Comparison of ENCODE assay signal across 1 cellular context in the genomic region with DNA sequence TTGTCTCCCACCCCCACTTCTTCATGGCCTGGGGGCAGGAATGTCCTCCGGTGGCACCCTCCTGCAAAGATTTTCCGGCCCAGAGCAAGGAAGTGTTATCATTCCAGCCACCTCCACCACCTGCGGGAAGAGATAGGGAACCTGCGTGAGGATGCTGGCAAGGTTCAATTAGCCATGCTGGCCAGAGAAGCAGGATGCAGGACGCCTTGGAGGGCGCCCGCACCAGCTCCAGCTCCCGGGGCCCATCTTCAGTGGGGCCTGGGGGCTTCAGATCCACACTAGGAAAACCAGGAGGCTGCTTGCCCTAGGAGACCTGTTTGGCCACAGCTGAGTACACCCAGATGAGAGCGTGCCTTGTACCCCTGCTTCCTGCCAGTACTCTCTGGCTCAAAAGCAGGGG.
TF ChIP-seq lines count a peak whose summit lies in the region.

No MANE protein-coding gene starts in this region.

TF ChIP-seq in WTC11, 78 proteins besides CTCF, POLR2A, EP300 and RAD21 (continued from another document):
- TF ChIP-seq, protein P1, sequence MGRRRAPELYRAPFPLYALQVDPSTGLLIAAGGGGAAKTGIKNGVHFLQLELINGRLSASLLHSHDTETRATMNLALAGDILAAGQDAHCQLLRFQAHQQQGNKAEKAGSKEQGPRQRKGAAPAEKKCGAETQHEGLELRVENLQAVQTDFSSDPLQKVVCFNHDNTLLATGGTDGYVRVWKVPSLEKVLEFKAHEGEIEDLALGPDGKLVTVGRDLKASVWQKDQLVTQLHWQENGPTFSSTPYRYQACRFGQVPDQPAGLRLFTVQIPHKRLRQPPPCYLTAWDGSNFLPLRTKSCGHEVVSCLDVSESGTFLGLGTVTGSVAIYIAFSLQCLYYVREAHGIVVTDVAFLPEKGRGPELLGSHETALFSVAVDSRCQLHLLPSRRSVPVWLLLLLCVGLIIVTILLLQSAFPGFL (CRISPR knock-in tag; IDR thresholded peaks at IDR 0.05; ENCODE audit: borderline replicate concordance): no peak
- TF ChIP-seq ATF1 (CRISPR knock-in tag; IDR thresholded peaks at IDR 0.05): no peak
- TF ChIP-seq SOX15 (CRISPR knock-in tag; IDR thresholded peaks at IDR 0.05): no peak
- TF ChIP-seq, protein P2, sequence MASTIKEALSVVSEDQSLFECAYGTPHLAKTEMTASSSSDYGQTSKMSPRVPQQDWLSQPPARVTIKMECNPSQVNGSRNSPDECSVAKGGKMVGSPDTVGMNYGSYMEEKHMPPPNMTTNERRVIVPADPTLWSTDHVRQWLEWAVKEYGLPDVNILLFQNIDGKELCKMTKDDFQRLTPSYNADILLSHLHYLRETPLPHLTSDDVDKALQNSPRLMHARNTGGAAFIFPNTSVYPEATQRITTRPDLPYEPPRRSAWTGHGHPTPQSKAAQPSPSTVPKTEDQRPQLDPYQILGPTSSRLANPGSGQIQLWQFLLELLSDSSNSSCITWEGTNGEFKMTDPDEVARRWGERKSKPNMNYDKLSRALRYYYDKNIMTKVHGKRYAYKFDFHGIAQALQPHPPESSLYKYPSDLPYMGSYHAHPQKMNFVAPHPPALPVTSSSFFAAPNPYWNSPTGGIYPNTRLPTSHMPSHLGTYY (CRISPR knock-in tag; IDR thresholded peaks at IDR 0.05): no peak
- TF ChIP-seq, protein P3, sequence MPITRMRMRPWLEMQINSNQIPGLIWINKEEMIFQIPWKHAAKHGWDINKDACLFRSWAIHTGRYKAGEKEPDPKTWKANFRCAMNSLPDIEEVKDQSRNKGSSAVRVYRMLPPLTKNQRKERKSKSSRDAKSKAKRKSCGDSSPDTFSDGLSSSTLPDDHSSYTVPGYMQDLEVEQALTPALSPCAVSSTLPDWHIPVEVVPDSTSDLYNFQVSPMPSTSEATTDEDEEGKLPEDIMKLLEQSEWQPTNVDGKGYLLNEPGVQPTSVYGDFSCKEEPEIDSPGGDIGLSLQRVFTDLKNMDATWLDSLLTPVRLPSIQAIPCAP (CRISPR knock-in tag; IDR thresholded peaks at IDR 0.05): no peak
- TF ChIP-seq SMAD4 (CRISPR knock-in tag; IDR thresholded peaks at IDR 0.05): no peak
- no peak for TF ChIP-seq SP1 (CRISPR knock-in tag; conservative IDR thresholded peaks at IDR 0.05)
- no peak for TF ChIP-seq HMGA2 (CRISPR knock-in tag; IDR thresholded peaks at IDR 0.05)
- no peak for TF ChIP-seq RELA (CRISPR knock-in tag; IDR thresholded peaks at IDR 0.05; ENCODE audit: borderline replicate concordance)
- no peak for TF ChIP-seq ZBTB21 (CRISPR knock-in tag; IDR thresholded peaks at IDR 0.05; ENCODE audit: borderline replicate concordance)
- TF ChIP-seq, protein P4, sequence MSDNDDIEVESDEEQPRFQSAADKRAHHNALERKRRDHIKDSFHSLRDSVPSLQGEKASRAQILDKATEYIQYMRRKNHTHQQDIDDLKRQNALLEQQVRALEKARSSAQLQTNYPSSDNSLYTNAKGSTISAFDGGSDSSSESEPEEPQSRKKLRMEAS (CRISPR knock-in tag; IDR thresholded peaks at IDR 0.05): no peak
- TF ChIP-seq, protein P5, sequence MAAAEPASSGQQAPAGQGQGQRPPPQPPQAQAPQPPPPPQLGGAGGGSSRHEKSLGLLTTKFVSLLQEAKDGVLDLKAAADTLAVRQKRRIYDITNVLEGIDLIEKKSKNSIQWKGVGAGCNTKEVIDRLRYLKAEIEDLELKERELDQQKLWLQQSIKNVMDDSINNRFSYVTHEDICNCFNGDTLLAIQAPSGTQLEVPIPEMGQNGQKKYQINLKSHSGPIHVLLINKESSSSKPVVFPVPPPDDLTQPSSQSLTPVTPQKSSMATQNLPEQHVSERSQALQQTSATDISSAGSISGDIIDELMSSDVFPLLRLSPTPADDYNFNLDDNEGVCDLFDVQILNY (CRISPR knock-in tag; IDR thresholded peaks at IDR 0.05): no peak
- TF ChIP-seq, protein P6, sequence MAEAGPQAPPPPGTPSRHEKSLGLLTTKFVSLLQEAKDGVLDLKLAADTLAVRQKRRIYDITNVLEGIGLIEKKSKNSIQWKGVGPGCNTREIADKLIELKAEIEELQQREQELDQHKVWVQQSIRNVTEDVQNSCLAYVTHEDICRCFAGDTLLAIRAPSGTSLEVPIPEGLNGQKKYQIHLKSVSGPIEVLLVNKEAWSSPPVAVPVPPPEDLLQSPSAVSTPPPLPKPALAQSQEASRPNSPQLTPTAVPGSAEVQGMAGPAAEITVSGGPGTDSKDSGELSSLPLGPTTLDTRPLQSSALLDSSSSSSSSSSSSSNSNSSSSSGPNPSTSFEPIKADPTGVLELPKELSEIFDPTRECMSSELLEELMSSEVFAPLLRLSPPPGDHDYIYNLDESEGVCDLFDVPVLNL (CRISPR knock-in tag; IDR thresholded peaks at IDR 0.05; ENCODE audit: borderline replicate concordance, low read depth): no peak
- no peak for TF ChIP-seq IRF2 (CRISPR knock-in tag; IDR thresholded peaks at IDR 0.05; ENCODE audit: borderline replicate concordance, low read depth)
- TF ChIP-seq, protein P7, sequence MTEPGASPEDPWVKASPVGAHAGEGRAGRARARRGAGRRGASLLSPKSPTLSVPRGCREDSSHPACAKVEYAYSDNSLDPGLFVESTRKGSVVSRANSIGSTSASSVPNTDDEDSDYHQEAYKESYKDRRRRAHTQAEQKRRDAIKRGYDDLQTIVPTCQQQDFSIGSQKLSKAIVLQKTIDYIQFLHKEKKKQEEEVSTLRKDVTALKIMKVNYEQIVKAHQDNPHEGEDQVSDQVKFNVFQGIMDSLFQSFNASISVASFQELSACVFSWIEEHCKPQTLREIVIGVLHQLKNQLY (CRISPR knock-in tag; IDR thresholded peaks at IDR 0.05): no peak
